Comparison of ENCODE assay signal across 8 cellular contexts in the genomic region with DNA sequence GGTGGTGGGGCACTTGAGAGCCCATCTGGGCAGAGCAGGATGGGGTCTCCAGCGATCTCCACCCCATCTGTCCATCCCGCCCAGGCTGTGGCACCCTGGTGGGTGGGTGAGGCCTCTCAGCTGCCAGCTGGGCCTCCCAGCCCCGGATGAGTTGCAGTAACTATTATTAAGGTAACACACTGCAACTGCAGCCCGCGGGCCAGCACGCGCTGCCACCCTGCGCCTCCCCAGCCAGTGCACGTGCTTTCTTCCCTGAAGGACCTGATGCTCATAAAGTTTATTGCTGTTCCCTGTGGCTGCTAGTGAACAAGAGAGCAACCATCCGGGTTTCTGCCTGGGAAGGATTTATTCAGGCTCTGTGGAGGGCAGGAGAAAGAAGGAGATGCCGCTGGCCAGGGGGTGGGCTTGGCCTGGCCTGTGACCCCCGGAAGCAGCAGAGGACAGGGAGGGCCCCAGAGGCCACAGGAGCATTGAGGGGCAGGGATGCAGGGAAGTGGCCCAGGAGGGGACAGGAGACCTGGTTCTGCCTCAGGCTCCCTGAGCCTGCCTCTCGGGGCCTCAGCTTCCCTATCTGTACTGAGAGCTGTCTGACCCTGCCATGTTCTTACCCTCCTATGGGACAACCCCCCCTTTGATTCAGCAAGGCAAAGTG. TPM values are rescaled to one million over a fixed set of nuclear protein-coding genes. Genes with fewer than 3 reads are reported as not detected.
DNase-seq lines count a peak whose midpoint lies in the region; ATAC-seq and TF ChIP-seq lines count a peak whose summit lies in the region.

No MANE protein-coding gene starts in this region.

- H3K27ac ChIP-seq in psoas muscle, result peak overlapping the region; percentile 100

- no peak for TF ChIP-seq CTCF in psoas muscle (IDR thresholded peaks at IDR 0.05)

- H3K36me3 ChIP-seq in psoas muscle (ENCODE audit: insufficient read depth in 1 of 2, low read depth in 1 of 2), result peaks cover 0 to 39% of the 10 kb centered on the region in 2 donors

- WGBS in psoas muscle, 3 donors, result 12 to 25% (median 20%) methylated on average over 13 of the region's 13 CpGs

- ATAC-seq in psoas muscle (peak in 3 of 4 donors; percentile 4 to 9 (median 5)), GM18873 (IDR thresholded peaks at IDR 0.05; ENCODE audit: low FRiP score, unreplicated experiment) (no peak), HG02623 (IDR thresholded peaks at IDR 0.05; ENCODE audit: unreplicated experiment) (no peak), HG03097 (IDR thresholded peaks at IDR 0.05; ENCODE audit: low FRiP score, unreplicated experiment) (no peak)

- DNase-seq in EL, result peak; percentile 16
- peak; percentile 85 for DNase-seq in NCI-H510A treated with DMSO at 0.1 percent for 48 hours (lab: John Stamatoyannopoulos, UW)
- DNase-seq in foreskin melanocyte, result peak; percentile 29
- peak in 1 of 2 donors; percentile 86 for DNase-seq in psoas muscle
- DNase-seq in NCI-H1930 (lab: John Stamatoyannopoulos, UW), result no peak

- peaks cover 21% of the 10 kb centered on the region for H3K4me1 ChIP-seq in psoas muscle

- H3K4me3 ChIP-seq in psoas muscle, result peak overlapping the region; percentile 72

- H3K9me3 ChIP-seq in psoas muscle, result no peaks in the 10 kb centered on the region

- no peaks in the 10 kb centered on the region for H3K27me3 ChIP-seq in psoas muscle (ENCODE audit: insufficient read depth in 3 of 3, low read length in 2 of 3)

- intact Hi-C loops in psoas muscle (cut with DNase I), result loop anchor here in 1 of 2 donors (1.0 kb wide), 1 partner anchor 17 kb away; no protein-coding TSS in a partner anchor

RNA-seq across cellular contexts. Expression of a gene that starts 1.7 kb away (rescaled TPM):
- total RNA-seq in psoas muscle, result 100 to 1,000 TPM; 113 to 363 (median 306) TPM
- 100 to 1,000 TPM in 2 of 3 donors, 10 to 100 TPM in 1; 95.7 to 220 (median 175) TPM for polyA plus RNA-seq in psoas muscle

RNA-seq across cellular contexts. Expression of a gene that starts 33.5 kb away (rescaled TPM):
- 100 to 1,000 TPM; 118 to 184 (median 145) TPM for total RNA-seq in psoas muscle
- 100 to 1,000 TPM; 129 to 158 (median 141) TPM for polyA plus RNA-seq in psoas muscle

RNA-seq across cellular contexts. Expression of a gene that starts 43.9 kb away (rescaled TPM):
- 10 to 100 TPM; 21.3 to 38.8 (median 24.5) TPM for total RNA-seq in psoas muscle
- polyA plus RNA-seq in psoas muscle, result 10 to 100 TPM; 37.3 to 63.3 (median 45.0) TPM

RNA-seq across cellular contexts. Expression of a gene that starts 58.8 kb away (rescaled TPM):
- total RNA-seq in psoas muscle, result not detected
- not detected for polyA plus RNA-seq in psoas muscle

Comparison
In these comparisons a context has a peak if more than half of its experiments do, and no peak if none do; other contexts are left out.
1. DNase-seq: peak in EL (single experiment), NCI-H510A treated with DMSO at 0.1 percent for 48 hours (single experiment) and foreskin melanocyte (single experiment); none in NCI-H1930 (0 of 2).
2. ATAC-seq: peak in psoas muscle (3 of 4); none in GM18873 (single experiment), HG02623 (single experiment) and HG03097 (single experiment).